ENCODE assay signal across 25 cellular contexts in genomic region chr2:96092896-96093295, GRCh38. TPM values are rescaled to one million over a fixed set of nuclear protein-coding genes. Genes with fewer than 3 reads are reported as not detected.
DNase-seq lines count a peak whose midpoint lies in the region; TF ChIP-seq lines count a peak whose summit lies in the region.
"Had no signal": no experiment of that assay in that cellular context is flagged by ENCODE, and none has a peak within 500 bp of the region (broad histone marks: within the 10 kb centered on the region; RNA-seq: fewer than 3 reads in every experiment).

No MANE protein-coding gene starts in this region.

- no CpG with 5 or more reads among the region's 3 CpGs for WGBS in H9 (ENCODE audit: extremely low coverage, insufficient read length, low lambda C conversion rate)

- H3T11ph ChIP-seq in H9 (ENCODE audit: low read length) = no peak overlapping the region

- H3K4ac ChIP-seq in H9 (ENCODE audit: low read depth, low read length) = no peak overlapping the region

- no peak overlapping the region for H3K23ac ChIP-seq in H9 (ENCODE audit: insufficient read length, low read depth, low read length)

- H3K27ac ChIP-seq in H9 (ENCODE audit: insufficient read length, low read depth, low read length) = no peak overlapping the region
- H3K27ac ChIP-seq: ascending aorta, epithelial cell of prostate, testis had no signal

- TF ChIP-seq CTCF in H9 (conservative IDR thresholded peaks at IDR 0.05) = no peak

- no peaks in the 10 kb centered on the region for H3K79me2 ChIP-seq in H9 (ENCODE audit: insufficient read depth, low read length)

- H2BK5ac ChIP-seq in H9 (ENCODE audit: insufficient read length, low read length) = no peak overlapping the region

- no peak overlapping the region for H3K18ac ChIP-seq in H9 (ENCODE audit: insufficient read length, low read depth, low read length)

- peak; percentile 16 for DNase-seq in activated naive CD4-positive, alpha-beta T cell treated with anti-CD3 and anti-CD28 coated beads, Interleukin-2, amount 10 ng/mL, durations not matched to agents 7 days and 5 days
- no peak for DNase-seq in activated naive CD4-positive, alpha-beta T cell (lab: John Stamatoyannopoulos, UW)
- peak; percentile 20 for DNase-seq in H9
- peak; percentile 10 for DNase-seq in stimulated activated CD8-positive, alpha-beta memory T cell treated with anti-CD3 and anti-CD28 coated beads, Interleukin-4, amount 100 ng/mL, for 48 hours
- no peak for DNase-seq in epidermal melanocyte (ENCODE audit: insufficient read length, low spot score)
- no peak for DNase-seq in dermis blood vessel endothelial cell
- DNase-seq: activated CD8-positive, alpha-beta T cell treated with anti-CD3 and anti-CD28 coated beads, Interleukin-2, amount 10 ng/mL, durations not matched to agents 7 days and 5 days; activated T-cell treated with anti-CD3 and anti-CD28 coated beads, Interleukin-2, amount 50 U/mL, for 72 hours; CD4-positive, CD25-positive, alpha-beta regulatory T cell; kidney glomerular epithelial cell; mesenchymal stem cell; PC-3; retina; SHP77 treated with DMSO at 0.1 percent for 48 hours; stimulated activated CD4-positive, alpha-beta T cell treated with anti-CD3 and anti-CD28 coated beads, Interleukin-4, amount 100 ng/mL, for 24 hours; stimulated activated naive CD4-positive, alpha-beta T cell; T-helper 9 cell; testis had no signal

- H4K8ac ChIP-seq in H9 (replicated peaks; ENCODE audit: insufficient read length, low read depth, low read length) = no peak overlapping the region

- H3K27me3 ChIP-seq in H9 (ENCODE audit: insufficient read depth, low read length) = no peaks in the 10 kb centered on the region
- H3K27me3 ChIP-seq: ascending aorta, testis had no signal

- no peak overlapping the region for H3K4me2 ChIP-seq in H9 (ENCODE audit: insufficient read depth, insufficient read length, low read length)

- H2AFZ ChIP-seq in H9 (ENCODE audit: low read length) = no peak overlapping the region

- CTCF ChIA-PET in activated naive CD4-positive, alpha-beta T cell treated with anti-CD3 and anti-CD28 coated beads, Interleukin-2, amount 10 ng/mL, durations not matched to agents 7 days and 5 days (lab: Charles Lee) = interaction anchor here (0.7 kb wide), 1 partner anchor 24 kb away, joined by 3 read pairs; no protein-coding TSS in a partner anchor

- no peak overlapping the region for H3K27ac Mint-ChIP-seq in activated naive CD4-positive, alpha-beta T cell treated with anti-CD3 and anti-CD28 coated beads, Interleukin-2, amount 10 ng/mL, durations not matched to agents 7 days and 5 days
- no peak overlapping the region for H3K27ac Mint-ChIP-seq in H9
- peak overlapping the region; percentile 12 for H3K27ac Mint-ChIP-seq in dendritic cell treated with granulocyte-macrophage colony-stimulating factor and Interleukin-4, amounts not matched to agents 40 ng/mL and 50 ng/mL, for 4 days
- H3K27ac Mint-ChIP-seq: activated CD8-positive, alpha-beta T cell treated with anti-CD3 and anti-CD28 coated beads, Interleukin-2, amount 10 ng/mL, durations not matched to agents 7 days and 5 days; activated naive CD4-positive, alpha-beta T cell treated with anti-CD3 and anti-CD28 coated beads, Interleukin-2, amount 50 U/mL, for 72 hours; activated T-cell treated with anti-CD3 and anti-CD28 coated beads, Interleukin-2, amount 50 U/mL, for 72 hours; CD4-positive, CD25-positive, alpha-beta regulatory T cell had no signal

- H3K9me3 Mint-ChIP-seq in activated naive CD4-positive, alpha-beta T cell treated with anti-CD3 and anti-CD28 coated beads, Interleukin-2, amount 10 ng/mL, durations not matched to agents 7 days and 5 days = no peaks in the 10 kb centered on the region
- H3K9me3 Mint-ChIP-seq in H9 = no peaks in the 10 kb centered on the region; a peak in 2 of 5 replicates
- H3K9me3 Mint-ChIP-seq in dendritic cell treated with granulocyte-macrophage colony-stimulating factor and Interleukin-4, amounts not matched to agents 40 ng/mL and 50 ng/mL, for 4 days = no peaks in the 10 kb centered on the region
- H3K9me3 Mint-ChIP-seq: activated naive CD4-positive, alpha-beta T cell treated with anti-CD3 and anti-CD28 coated beads, Interleukin-2, amount 50 U/mL, for 72 hours; activated T-cell treated with anti-CD3 and anti-CD28 coated beads, Interleukin-2, amount 50 U/mL, for 72 hours; CD4-positive, CD25-positive, alpha-beta regulatory T cell had no signal

- no peak overlapping the region for H3K9ac ChIP-seq in H9 (ENCODE audit: extremely low read depth, insufficient read length, low read length)

- H3K56ac ChIP-seq in H9 (ENCODE audit: insufficient read length, low read depth, low read length) = no peak overlapping the region

- H3K9me3 ChIP-seq in H9 (ENCODE audit: control insufficient read depth, low read depth, low read length) = no peaks in the 10 kb centered on the region
- H3K9me3 ChIP-seq: ascending aorta, testis had no signal

- H3K14ac ChIP-seq in H9 (ENCODE audit: insufficient read depth, low read length) = no peak overlapping the region

- H2AK5ac ChIP-seq in H9 (ENCODE audit: insufficient read length, low read length) = no peak overlapping the region

- no peaks in the 10 kb centered on the region for H4K20me1 ChIP-seq in H9 (ENCODE audit: control insufficient read depth, insufficient read depth, insufficient read length)

- intact Hi-C loops in dendritic cell treated with granulocyte-macrophage colony-stimulating factor and Interleukin-4, amounts not matched to agents 40 ng/mL and 50 ng/mL, for 4 days (cut with micrococcal nuclease) = no loop called here

- no peaks in the 10 kb centered on the region for H3K79me1 ChIP-seq in H9 (ENCODE audit: insufficient read depth, low read depth, low read length, poor library complexity, severe bottlenecking)

- no peak overlapping the region for H2BK15ac ChIP-seq in H9 (ENCODE audit: low read depth, low read length)

- no peak overlapping the region for H2BK120ac ChIP-seq in H9 (ENCODE audit: low read depth, low read length, poor library complexity, severe bottlenecking)

- H3K27me3 Mint-ChIP-seq in activated naive CD4-positive, alpha-beta T cell treated with anti-CD3 and anti-CD28 coated beads, Interleukin-2, amount 10 ng/mL, durations not matched to agents 7 days and 5 days = peaks cover 14% of the 10 kb centered on the region
- no peaks in the 10 kb centered on the region; the same call in 1 of the 2 replicates for H3K27me3 Mint-ChIP-seq in H9 (ENCODE audit: low read depth)
- H3K27me3 Mint-ChIP-seq in dendritic cell treated with granulocyte-macrophage colony-stimulating factor and Interleukin-4, amounts not matched to agents 40 ng/mL and 50 ng/mL, for 4 days = peaks cover 3% of the 10 kb centered on the region

- H4K5ac ChIP-seq in H9 (ENCODE audit: insufficient read length, low read depth, low read length) = no peak overlapping the region

- H2BK12ac ChIP-seq in H9 (ENCODE audit: insufficient read length, low read depth, low read length) = no peak overlapping the region

- H4K91ac ChIP-seq in H9 (ENCODE audit: insufficient read length, low read depth, low read length) = no peak overlapping the region

- no peaks in the 10 kb centered on the region for H3K23me2 ChIP-seq in H9 (ENCODE audit: insufficient read length, low read depth, low read length, poor library complexity, severe bottlenecking)

- H3K4me1 ChIP-seq in H9 (ENCODE audit: insufficient read depth, low read length) = no peaks in the 10 kb centered on the region
- H3K4me1 ChIP-seq: ascending aorta had no signal

- no peaks in the 10 kb centered on the region for H3K4me1 Mint-ChIP-seq in activated naive CD4-positive, alpha-beta T cell treated with anti-CD3 and anti-CD28 coated beads, Interleukin-2, amount 10 ng/mL, durations not matched to agents 7 days and 5 days
- H3K4me1 Mint-ChIP-seq in H9 = peaks cover 25 to 42% of the 10 kb centered on the region in 2 experiments
- peaks cover 40% of the 10 kb centered on the region for H3K4me1 Mint-ChIP-seq in dendritic cell treated with granulocyte-macrophage colony-stimulating factor and Interleukin-4, amounts not matched to agents 40 ng/mL and 50 ng/mL, for 4 days (ENCODE audit: low read depth)
- H3K4me1 Mint-ChIP-seq: CD4-positive, CD25-positive, alpha-beta regulatory T cell had no signal

- no peaks in the 10 kb centered on the region for H3K36me3 Mint-ChIP-seq in activated naive CD4-positive, alpha-beta T cell treated with anti-CD3 and anti-CD28 coated beads, Interleukin-2, amount 10 ng/mL, durations not matched to agents 7 days and 5 days
- H3K36me3 Mint-ChIP-seq in H9 (ENCODE audit: insufficient read depth in 1 of 3, low read depth in 3 of 3) = no peaks in the 10 kb centered on the region
- no peaks in the 10 kb centered on the region for H3K36me3 Mint-ChIP-seq in dendritic cell treated with granulocyte-macrophage colony-stimulating factor and Interleukin-4, amounts not matched to agents 40 ng/mL and 50 ng/mL, for 4 days (ENCODE audit: low read depth)
- H3K36me3 Mint-ChIP-seq: activated naive CD4-positive, alpha-beta T cell treated with anti-CD3 and anti-CD28 coated beads, Interleukin-2, amount 50 U/mL, for 72 hours; CD4-positive, CD25-positive, alpha-beta regulatory T cell had no signal

- no peak overlapping the region for H3K4me3 Mint-ChIP-seq in activated naive CD4-positive, alpha-beta T cell treated with anti-CD3 and anti-CD28 coated beads, Interleukin-2, amount 10 ng/mL, durations not matched to agents 7 days and 5 days
- H3K4me3 Mint-ChIP-seq in H9 = no peak overlapping the region
- H3K4me3 Mint-ChIP-seq in dendritic cell treated with granulocyte-macrophage colony-stimulating factor and Interleukin-4, amounts not matched to agents 40 ng/mL and 50 ng/mL, for 4 days = no peak overlapping the region
- H3K4me3 Mint-ChIP-seq: activated CD8-positive, alpha-beta T cell treated with anti-CD3 and anti-CD28 coated beads, Interleukin-2, amount 10 ng/mL, durations not matched to agents 7 days and 5 days; activated T-cell treated with anti-CD3 and anti-CD28 coated beads, Interleukin-2, amount 50 U/mL, for 72 hours; CD4-positive, CD25-positive, alpha-beta regulatory T cell had no signal

- H2BK20ac ChIP-seq in H9 (ENCODE audit: low read depth, low read length, poor library complexity, severe bottlenecking) = no peak overlapping the region

RNA-seq across cellular contexts. Expression of gene ADRA2B, which starts 23.5 kb away (rescaled TPM):
- total RNA-seq in H9 (2021) = 2.7 TPM in 2 replicates
- total RNA-seq in dermis blood vessel endothelial cell = 0.05 and 0.17 TPM in 2 replicates
- total RNA-seq: LHCN-M2, myocyte, PC-3 had no signal

RNA-seq across cellular contexts. Expression of gene ASTL, which starts 45.4 kb away (rescaled TPM):
- total RNA-seq in H9 (2021) (0.72 and 0.81 TPM in 2 replicates), dermis blood vessel endothelial cell (not detected in 2 replicates)
- total RNA-seq: ascending aorta, LHCN-M2, myocyte, osteoblast, PC-3 had no signal

RNA-seq across cellular contexts. Expression of gene DUSP2, which starts 52.3 kb away (rescaled TPM):
- total RNA-seq in H9 (2021) (13.5 and 14.9 TPM in 2 replicates), dermis blood vessel endothelial cell (0.34 and 0.98 TPM in 2 replicates)

RNA-seq across cellular contexts. Expression of gene GPAT2, which starts 58.2 kb away (rescaled TPM):
- 0.17 TPM in 1 of 2 replicates, not detected in the other for total RNA-seq in H9 (2021)
- 5.6 and 30.9 TPM in 2 replicates for total RNA-seq in dermis blood vessel endothelial cell
- total RNA-seq: LHCN-M2, myocyte, PC-3 had no signal

Comparison
In these comparisons a context has a peak if more than half of its experiments do, and no peak if none do; other contexts are left out.
1. DNase-seq: peak in activated naive CD4-positive, alpha-beta T cell treated with anti-CD3 and anti-CD28 coated beads, Interleukin-2, amount 10 ng/mL, durations not matched to agents 7 days and 5 days (single experiment), H9 (single experiment) and stimulated activated CD8-positive, alpha-beta memory T cell treated with anti-CD3 and anti-CD28 coated beads, Interleukin-4, amount 100 ng/mL, for 48 hours (single experiment); none in activated naive CD4-positive, alpha-beta T cell (0 of 4), epidermal melanocyte (single experiment) and dermis blood vessel endothelial cell (single experiment).